Comparison of ENCODE assay signal across 25 cellular contexts in the genomic region with DNA sequence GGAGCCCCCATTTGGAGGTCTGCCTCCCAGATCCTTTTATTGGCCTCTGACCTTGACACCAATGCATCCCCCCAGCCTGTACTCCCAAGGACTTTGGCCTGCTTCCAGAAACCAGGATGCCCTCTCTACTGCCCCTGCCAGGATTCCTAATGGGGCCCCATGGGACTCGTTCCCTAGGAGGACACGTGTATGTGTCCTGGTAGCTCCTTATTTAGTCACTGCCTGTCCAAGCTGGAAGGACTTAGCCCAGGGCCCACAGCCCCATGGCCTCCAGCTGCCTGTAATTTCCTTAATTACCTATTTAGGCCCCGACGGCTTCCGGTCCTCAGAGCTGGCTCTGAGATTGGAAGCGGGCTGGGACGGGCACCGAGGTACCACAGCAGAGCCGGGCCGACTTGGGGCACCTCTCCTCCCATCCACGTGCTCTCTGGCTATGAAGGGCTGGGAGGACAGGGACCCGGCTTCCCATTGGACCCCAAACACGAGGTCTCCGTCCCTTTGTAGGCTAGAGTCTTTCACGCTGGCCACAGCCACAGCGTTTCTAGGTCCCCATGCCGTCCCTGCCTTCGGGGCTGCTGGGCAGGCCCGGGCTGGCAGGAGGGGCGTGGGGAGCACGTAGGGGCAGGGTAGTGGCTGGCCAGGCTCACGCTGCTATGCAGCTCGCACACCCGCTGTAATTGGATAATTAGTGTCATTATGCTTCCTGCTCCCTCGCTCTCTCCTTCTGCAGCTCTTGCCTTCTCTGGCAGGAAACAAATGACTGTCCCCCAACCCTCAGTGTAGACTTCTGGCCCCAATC.
A peak's percentile ranks its signal among the peaks of the same experiment; 100 is the strongest.
DNase-seq lines count a peak whose midpoint lies in the region; ATAC-seq and TF ChIP-seq lines count a peak whose summit lies in the region.
"Had no signal": no experiment of that assay in that cellular context is flagged by ENCODE, and none has a peak within 500 bp of the region (broad histone marks: within the 10 kb centered on the region; RNA-seq: fewer than 3 reads in every experiment).

No MANE protein-coding gene starts in this region.

- DNase-seq in NCI-H1694 treated with DMSO at 0.1 percent for 48 hours (lab: John Stamatoyannopoulos, UW) (peak; percentile 28), NCI-H1694 (lab: John Stamatoyannopoulos, UW) (no peak), NCI-H1105 (lab: John Stamatoyannopoulos, UW) (peak; percentile 90), NCI-H2227 treated with DMSO at 0.1 percent for 48 hours (lab: John Stamatoyannopoulos, UW) (peak; percentile 39), epithelial cell of esophagus (ENCODE audit: low read depth) (peak; percentile 3), putamen (ENCODE audit: low spot score) (no peak)
- DNase-seq: 8988T; activated CD4-positive, alpha-beta T cell treated with anti-CD3 and anti-CD28 coated beads, Interleukin-2, amount 10 ng/mL, durations not matched to agents 7 days and 5 days; activated gamma-delta T cell treated with Interleukin-2 at 50 U/mL for 16 hours; activated T-cell treated with anti-CD3 and anti-CD28 coated beads, Interleukin-2, amount 50 U/mL, for 4 hours; central memory CD4-positive, alpha-beta T cell; endodermal cell; esophagus squamous epithelium; foreskin melanocyte; nephron progenitor cell; PC-9; stimulated activated CD4-positive, alpha-beta T cell treated with anti-CD3 and anti-CD28 coated beads, Interleukin-2, amount 100 ng/mL, for 24 hours; SW 1271; T1000; transverse colon had no signal

- H3K4me3 ChIP-seq in epithelial cell of esophagus (ENCODE audit: low read length) = no peak overlapping the region
- H3K4me3 ChIP-seq: esophagus squamous epithelium, HAP-1, PC-9, transverse colon had no signal

- no peak for TF ChIP-seq CTCF in epithelial cell of esophagus (IDR thresholded peaks at IDR 0.05; ENCODE audit: insufficient read depth, low read depth, low read length, missing control alignments)

- ATAC-seq in HG02623 (IDR thresholded peaks at IDR 0.05; ENCODE audit: unreplicated experiment) (no peak), GM21576 (IDR thresholded peaks at IDR 0.05; ENCODE audit: unreplicated experiment) (no peak)
- ATAC-seq: activated T-cell treated with anti-CD3 and anti-CD28 coated beads, Interleukin-2, amount 50 U/mL, for 4 hours; Right ventricle myocardium inferior; WTC11 had no signal

Comparison
In these comparisons a context has a peak if more than half of its experiments do, and no peak if none do; other contexts are left out.
1. DNase-seq: peak in NCI-H1694 treated with DMSO at 0.1 percent for 48 hours (single experiment), NCI-H1105 (single experiment), NCI-H2227 treated with DMSO at 0.1 percent for 48 hours (single experiment) and epithelial cell of esophagus (single experiment); none in NCI-H1694 (single experiment) and putamen (single experiment).